Comparison of ENCODE assay signal across 1 cellular context in genomic region chr1:178513278-178513983, GRCh38.
TF ChIP-seq lines count a peak whose summit lies in the region.

No MANE protein-coding gene starts in this region.

TF ChIP-seq in HepG2, 621 proteins besides CTCF, POLR2A, EP300 and RAD21:
- TF ChIP-seq LBX2 (CRISPR knock-in tag; IDR thresholded peaks at IDR 0.05; ENCODE audit: borderline replicate concordance) (no peak), NCOA2 (CRISPR knock-in tag; IDR thresholded peaks at IDR 0.05) (no peak), ZNF569 (CRISPR knock-in tag; IDR thresholded peaks at IDR 0.05; ENCODE audit: borderline replicate concordance) (no peak), SMYD3 (CRISPR knock-in tag; IDR thresholded peaks at IDR 0.05) (no peak), ZNF263 (CRISPR knock-in tag; IDR thresholded peaks at IDR 0.05) (peak; percentile 98)
